Comparison of ENCODE assay signal across 1 cellular context in the genomic region with DNA sequence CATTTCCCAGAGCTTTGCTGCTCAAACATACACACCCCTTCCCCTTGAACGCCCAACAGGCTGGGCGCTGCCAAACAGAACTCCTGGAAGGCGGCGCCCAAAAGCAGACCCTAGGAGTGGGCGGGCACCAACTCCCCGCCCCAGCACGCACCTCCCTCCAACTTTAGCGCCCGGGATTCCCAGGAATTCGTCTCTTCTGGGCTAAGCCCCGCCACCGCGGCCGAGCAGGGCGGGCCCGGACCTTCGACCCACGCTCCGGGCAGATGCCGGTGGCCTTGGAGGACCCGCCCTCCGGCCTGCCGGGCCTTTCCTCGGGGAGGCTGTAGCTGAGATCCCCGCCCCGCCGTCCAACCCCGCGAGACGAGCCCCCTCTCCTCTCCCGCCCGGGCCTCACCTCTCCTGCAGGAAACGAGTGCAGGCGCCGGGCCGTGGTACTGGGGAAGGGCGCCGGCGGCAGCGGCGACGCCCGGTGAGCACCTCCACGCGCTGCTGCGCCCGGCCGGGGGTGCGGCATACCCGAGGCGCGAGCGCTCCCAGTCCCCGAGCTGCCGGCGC.
TF ChIP-seq lines count a peak whose summit lies in the region.

No MANE protein-coding gene starts in this region.

TF ChIP-seq in HepG2, 621 proteins besides CTCF, POLR2A, EP300 and RAD21 (continued from another document and continues in another):
- TF ChIP-seq, protein P1, sequence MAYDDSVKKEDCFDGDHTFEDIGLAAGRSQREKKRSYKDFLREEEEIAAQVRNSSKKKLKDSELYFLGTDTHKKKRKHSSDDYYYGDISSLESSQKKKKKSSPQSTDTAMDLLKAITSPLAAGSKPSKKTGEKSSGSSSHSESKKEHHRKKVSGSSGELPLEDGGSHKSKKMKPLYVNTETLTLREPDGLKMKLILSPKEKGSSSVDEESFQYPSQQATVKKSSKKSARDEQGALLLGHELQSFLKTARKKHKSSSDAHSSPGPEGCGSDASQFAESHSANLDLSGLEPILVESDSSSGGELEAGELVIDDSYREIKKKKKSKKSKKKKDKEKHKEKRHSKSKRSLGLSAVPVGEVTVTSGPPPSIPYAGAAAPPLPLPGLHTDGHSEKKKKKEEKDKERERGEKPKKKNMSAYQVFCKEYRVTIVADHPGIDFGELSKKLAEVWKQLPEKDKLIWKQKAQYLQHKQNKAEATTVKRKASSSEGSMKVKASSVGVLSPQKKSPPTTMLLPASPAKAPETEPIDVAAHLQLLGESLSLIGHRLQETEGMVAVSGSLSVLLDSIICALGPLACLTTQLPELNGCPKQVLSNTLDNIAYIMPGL (CRISPR knock-in tag; IDR thresholded peaks at IDR 0.05; ENCODE audit: borderline replicate concordance in 1 of 2, low read depth in 1 of 2): no peak; a peak in 1 of 4 replicates
- TF ChIP-seq ZNF556 (CRISPR knock-in tag; IDR thresholded peaks at IDR 0.05; ENCODE audit: borderline replicate concordance) (no peak), SP2 (CRISPR knock-in tag; IDR thresholded peaks at IDR 0.05) (no peak), SRY (CRISPR knock-in tag; IDR thresholded peaks at IDR 0.05) (peak; percentile 98), ZNF329 (CRISPR knock-in tag; IDR thresholded peaks at IDR 0.05; ENCODE audit: low read depth) (peak; percentile 86), ZNF335 (CRISPR knock-in tag; IDR thresholded peaks at IDR 0.05) (no peak), MTA1 (CRISPR knock-in tag; IDR thresholded peaks at IDR 0.05; ENCODE audit: borderline replicate concordance) (no peak; the same call in none of the 2 replicates), GATAD1 (CRISPR knock-in tag; IDR thresholded peaks at IDR 0.05) (no peak), YY1 (IDR thresholded peaks at IDR 0.05; ENCODE audit: insufficient read depth, insufficient replicate concordance, low read depth, low read length) (no peak), ZNF264 (CRISPR knock-in tag; IDR thresholded peaks at IDR 0.05) (no peak), ZNF30 (CRISPR knock-in tag; IDR thresholded peaks at IDR 0.05) (peak; percentile 85), AGO2 (optimal IDR thresholded peaks at IDR 0.05; ENCODE audit: low read depth, low read length) (peak; percentile 84), SMAD9 (CRISPR knock-in tag; IDR thresholded peaks at IDR 0.05) (no peak), TFE3 (CRISPR knock-in tag; IDR thresholded peaks at IDR 0.05) (no peak), ZEB1 (IDR thresholded peaks at IDR 0.05; ENCODE audit: insufficient replicate concordance, low read depth) (no peak), ZZZ3 (CRISPR knock-in tag; IDR thresholded peaks at IDR 0.05; ENCODE audit: borderline replicate concordance) (0 out of 2 replicates have a peak, but pooled peaks have one; percentile 18), ZKSCAN1 (IDR thresholded peaks at IDR 0.05; ENCODE audit: low read length) (no peak), ZNF382 (CRISPR knock-in tag; IDR thresholded peaks at IDR 0.05; ENCODE audit: borderline replicate concordance) (no peak), DMTF1 (CRISPR knock-in tag; IDR thresholded peaks at IDR 0.05) (no peak), TCF7L2 (IDR thresholded peaks at IDR 0.05; ENCODE audit: low read depth, low read length) (no peak), ETV6 (CRISPR knock-in tag; conservative IDR thresholded peaks at IDR 0.05) (no peak), DPF2 (CRISPR knock-in tag; IDR thresholded peaks at IDR 0.05; ENCODE audit: borderline replicate concordance, low read depth) (no peak), ZNF792 (CRISPR knock-in tag; IDR thresholded peaks at IDR 0.05) (no peak), GLI4 (CRISPR knock-in tag; IDR thresholded peaks at IDR 0.05; ENCODE audit: borderline replicate concordance) (peak; percentile 95), MEIS2 (CRISPR knock-in tag; IDR thresholded peaks at IDR 0.05) (peak; percentile 11; the same call in 1 of the 2 replicates), ZNF230 (CRISPR knock-in tag; IDR thresholded peaks at IDR 0.05) (0 out of 2 replicates have a peak, but pooled peaks have one; percentile 31), SNAPC5 (CRISPR knock-in tag; IDR thresholded peaks at IDR 0.05; ENCODE audit: borderline replicate concordance) (no peak), NBN (conservative IDR thresholded peaks at IDR 0.05) (no peak), XBP1 (CRISPR knock-in tag; IDR thresholded peaks at IDR 0.05) (no peak), KMT2B (CRISPR knock-in tag; IDR thresholded peaks at IDR 0.05) (no peak; the same call in 1 of the 2 replicates), ZSCAN25 (CRISPR knock-in tag; IDR thresholded peaks at IDR 0.05) (peak; percentile 86), RNF219 (CRISPR knock-in tag; IDR thresholded peaks at IDR 0.05) (no peak), IRX3 (CRISPR knock-in tag; IDR thresholded peaks at IDR 0.05; ENCODE audit: borderline replicate concordance, low read depth) (0 out of 2 replicates have a peak, but pooled peaks have one; percentile 4), FOXJ3 (CRISPR knock-in tag; IDR thresholded peaks at IDR 0.05; ENCODE audit: borderline replicate concordance) (no peak), ZNF839 (CRISPR knock-in tag; IDR thresholded peaks at IDR 0.05; ENCODE audit: borderline replicate concordance) (no peak), ATM (IDR thresholded peaks at IDR 0.05; ENCODE audit: borderline replicate concordance) (no peak), ZNF883 (CRISPR knock-in tag; IDR thresholded peaks at IDR 0.05; ENCODE audit: not compliant biosample characterization) (peak; percentile 65), ZNF431 (CRISPR knock-in tag; IDR thresholded peaks at IDR 0.05; ENCODE audit: borderline replicate concordance, low read depth) (no peak), SMYD3 (CRISPR knock-in tag; IDR thresholded peaks at IDR 0.05) (no peak), ZNF512B (CRISPR knock-in tag; IDR thresholded peaks at IDR 0.05; ENCODE audit: borderline replicate concordance) (no peak; the same call in 1 of the 2 replicates), MXD1 (CRISPR knock-in tag; IDR thresholded peaks at IDR 0.05) (no peak; the same call in 1 of the 2 replicates), RFX3 (CRISPR knock-in tag; IDR thresholded peaks at IDR 0.05) (no peak), SUZ12 (IDR thresholded peaks at IDR 0.05; ENCODE audit: low read depth, low read length) (no peak), ZNF253 (CRISPR knock-in tag; IDR thresholded peaks at IDR 0.05; ENCODE audit: borderline replicate concordance) (peak; percentile 96; the same call in 1 of the 2 replicates), MAF1 (CRISPR knock-in tag; IDR thresholded peaks at IDR 0.05; ENCODE audit: borderline replicate concordance) (no peak), SMARCC2 (IDR thresholded peaks at IDR 0.05) (no peak), PAWR (CRISPR knock-in tag; IDR thresholded peaks at IDR 0.05; ENCODE audit: borderline replicate concordance) (no peak), AFF4 (CRISPR knock-in tag; IDR thresholded peaks at IDR 0.05) (no peak), HOXA3 (CRISPR knock-in tag; IDR thresholded peaks at IDR 0.05) (no peak)
- TF ChIP-seq, protein P2, sequence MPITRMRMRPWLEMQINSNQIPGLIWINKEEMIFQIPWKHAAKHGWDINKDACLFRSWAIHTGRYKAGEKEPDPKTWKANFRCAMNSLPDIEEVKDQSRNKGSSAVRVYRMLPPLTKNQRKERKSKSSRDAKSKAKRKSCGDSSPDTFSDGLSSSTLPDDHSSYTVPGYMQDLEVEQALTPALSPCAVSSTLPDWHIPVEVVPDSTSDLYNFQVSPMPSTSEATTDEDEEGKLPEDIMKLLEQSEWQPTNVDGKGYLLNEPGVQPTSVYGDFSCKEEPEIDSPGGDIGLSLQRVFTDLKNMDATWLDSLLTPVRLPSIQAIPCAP (CRISPR knock-in tag; IDR thresholded peaks at IDR 0.05; ENCODE audit: low read depth): no peak
